In the genomic region with DNA sequence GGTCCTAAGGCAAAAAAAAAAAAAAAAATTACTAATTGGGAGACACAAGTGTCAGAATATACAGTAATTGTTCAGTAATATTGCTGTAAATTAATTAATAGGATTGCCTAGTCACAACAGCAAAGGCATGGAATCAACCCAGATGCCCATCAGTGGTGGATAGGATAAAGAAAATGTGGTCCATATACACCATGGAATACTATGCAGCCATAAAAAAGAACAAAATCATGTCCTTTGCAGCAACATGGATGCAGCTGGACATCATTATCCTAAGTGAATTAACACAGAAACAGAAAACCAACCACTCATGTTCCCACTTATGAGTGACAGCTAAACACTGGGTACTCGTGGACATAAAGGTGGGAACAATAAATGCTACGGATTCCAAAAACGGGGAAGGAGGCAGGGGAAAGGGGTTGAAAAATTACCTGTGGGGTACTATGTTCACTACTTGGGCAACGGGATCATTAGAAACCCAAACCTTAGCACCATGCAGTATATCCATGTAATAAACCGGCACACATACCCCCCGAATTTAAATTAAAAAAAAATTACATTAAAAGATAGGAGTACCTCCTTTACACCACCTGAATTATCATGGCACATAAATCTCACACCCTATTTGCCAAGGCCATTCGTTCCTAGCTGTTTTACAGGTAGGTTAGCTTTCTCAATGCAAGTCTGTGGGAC, we compare ENCODE assay signal across 8 cellular contexts. TPM values are rescaled to one million over a fixed set of nuclear protein-coding genes. Genes with fewer than 3 reads are reported as not detected.
DNase-seq lines count a peak whose midpoint lies in the region; ATAC-seq and TF ChIP-seq lines count a peak whose summit lies in the region.

No MANE protein-coding gene starts in this region.

- H3K4me1 ChIP-seq in right lobe of liver (peaks cover 0 to 14% (median 5%) of the 10 kb centered on the region in 4 donors), thymus (ENCODE audit: control insufficient read depth, insufficient read depth, low read length) (peaks cover 9% of the 10 kb centered on the region)

- H3K9me3 Mint-ChIP-seq in activated CD8-positive, alpha-beta memory T cell treated with anti-CD3 and anti-CD28 coated beads, Interleukin-2, amount 10 ng/mL, durations not matched to agents 7 days and 5 days (ENCODE audit: low read depth): no peaks in the 10 kb centered on the region
- no peaks in the 10 kb centered on the region for H3K9me3 Mint-ChIP-seq in activated naive CD8-positive, alpha-beta T cell treated with anti-CD3 and anti-CD28 coated beads for 36 hours

- H3K27me3 Mint-ChIP-seq in activated CD8-positive, alpha-beta memory T cell treated with anti-CD3 and anti-CD28 coated beads, Interleukin-2, amount 10 ng/mL, durations not matched to agents 7 days and 5 days: peaks cover 3% of the 10 kb centered on the region
- no peaks in the 10 kb centered on the region for H3K27me3 Mint-ChIP-seq in activated naive CD8-positive, alpha-beta T cell treated with anti-CD3 and anti-CD28 coated beads for 36 hours

- H3K27me3 ChIP-seq in right lobe of liver: no peaks in the 10 kb centered on the region
- H3K27me3 ChIP-seq in thymus (ENCODE audit: control insufficient read depth, insufficient read depth): peaks cover 4% of the 10 kb centered on the region

- intact Hi-C loops in right lobe of liver (cut with DNase I): no loop called here

- ATAC-seq in activated CD8-positive, alpha-beta memory T cell treated with anti-CD3 and anti-CD28 coated beads, Interleukin-2, amount 10 ng/mL, durations not matched to agents 7 days and 5 days: no peak
- ATAC-seq in right lobe of liver: no peak

- H3K36me3 ChIP-seq in right lobe of liver: no peaks in the 10 kb centered on the region
- no peaks in the 10 kb centered on the region for H3K36me3 ChIP-seq in thymus (ENCODE audit: control insufficient read depth, insufficient read depth)

- H3K9me3 ChIP-seq in right lobe of liver: no peaks in the 10 kb centered on the region
- no peaks in the 10 kb centered on the region for H3K9me3 ChIP-seq in thymus (ENCODE audit: control insufficient read depth)

- H3K4me1 Mint-ChIP-seq in activated CD8-positive, alpha-beta memory T cell treated with anti-CD3 and anti-CD28 coated beads, Interleukin-2, amount 10 ng/mL, durations not matched to agents 7 days and 5 days: peaks cover 22% of the 10 kb centered on the region
- peaks cover 29% of the 10 kb centered on the region for H3K4me1 Mint-ChIP-seq in activated naive CD8-positive, alpha-beta T cell treated with anti-CD3 and anti-CD28 coated beads for 36 hours

- TF ChIP-seq POLR2A in right lobe of liver (IDR thresholded peaks at IDR 0.05): no peak

- no peak for TF ChIP-seq CTCF in right lobe of liver (IDR thresholded peaks at IDR 0.05)

- peak overlapping the region; percentile 99 for H3K27ac Mint-ChIP-seq in activated CD8-positive, alpha-beta memory T cell treated with anti-CD3 and anti-CD28 coated beads, Interleukin-2, amount 10 ng/mL, durations not matched to agents 7 days and 5 days
- H3K27ac Mint-ChIP-seq in activated naive CD8-positive, alpha-beta T cell treated with anti-CD3 and anti-CD28 coated beads for 36 hours: peak overlapping the region; percentile 99

- peak overlapping the region; percentile 90 for H3K4me3 Mint-ChIP-seq in activated CD8-positive, alpha-beta memory T cell treated with anti-CD3 and anti-CD28 coated beads, Interleukin-2, amount 10 ng/mL, durations not matched to agents 7 days and 5 days
- H3K4me3 Mint-ChIP-seq in activated naive CD8-positive, alpha-beta T cell treated with anti-CD3 and anti-CD28 coated beads for 36 hours: peak overlapping the region; percentile 91

- H3K4me3 ChIP-seq in right lobe of liver (peak overlapping the region; percentile 79 to 97 (median 86)), thymus (ENCODE audit: low read length) (peak overlapping the region; percentile 98)

- CTCF ChIA-PET in activated CD8-positive, alpha-beta memory T cell treated with anti-CD3 and anti-CD28 coated beads, Interleukin-2, amount 10 ng/mL, durations not matched to agents 7 days and 5 days (lab: Charles Lee): interaction anchor here (0.8 to 4.9 kb wide), 14 partner anchors 8 to 629 kb away, joined by 3 to 36 read pairs (median 8); no protein-coding TSS in a partner anchor

- peaks cover 12% of the 10 kb centered on the region for H3K36me3 Mint-ChIP-seq in activated CD8-positive, alpha-beta memory T cell treated with anti-CD3 and anti-CD28 coated beads, Interleukin-2, amount 10 ng/mL, durations not matched to agents 7 days and 5 days
- H3K36me3 Mint-ChIP-seq in activated naive CD8-positive, alpha-beta T cell treated with anti-CD3 and anti-CD28 coated beads for 36 hours: peaks cover 16% of the 10 kb centered on the region

- H3K27ac ChIP-seq in right lobe of liver (peak overlapping the region; percentile 99), thymus (ENCODE audit: low read depth) (no peak overlapping the region)

- WGBS in right lobe of liver (ENCODE audit: insufficient coverage, low coverage, low lambda C conversion rate, missing lambda C conversion rate): 47% methylated on average over 7 of the region's 7 CpGs
- 66% methylated on average over 7 of the region's 7 CpGs for WGBS in thymus

- DNase-seq in activated CD8-positive, alpha-beta memory T cell treated with anti-CD3 and anti-CD28 coated beads, Interleukin-2, amount 10 ng/mL, durations not matched to agents 7 days and 5 days: no peak
- no peak for DNase-seq in activated CD8-positive, alpha-beta memory T cell treated with anti-CD3 and anti-CD28 coated beads for 24 hours
- DNase-seq in activated naive CD8-positive, alpha-beta T cell treated with anti-CD3 and anti-CD28 coated beads for 36 hours: no peak
- DNase-seq in right lobe of liver (no peak), CD1c-positive myeloid dendritic cell (ENCODE audit: extremely low spot score) (no peak), NCI-H2196 (lab: John Stamatoyannopoulos, UW; ENCODE audit: unreplicated experiment) (no peak), DMS53 (lab: John Stamatoyannopoulos, UW) (no peak)

RNA-seq across cellular contexts. Expression of a gene that starts 0.7 kb away (rescaled TPM):
- total RNA-seq in activated CD8-positive, alpha-beta memory T cell treated with anti-CD3 and anti-CD28 coated beads, Interleukin-2, amount 10 ng/mL, durations not matched to agents 7 days and 5 days: 10 to 100 TPM; 20.7 to 25.5 TPM
- total RNA-seq in activated naive CD8-positive, alpha-beta T cell treated with anti-CD3 and anti-CD28 coated beads for 36 hours: 10 to 100 TPM; 38.8 to 41.8 TPM
- total RNA-seq in right lobe of liver: 10 to 100 TPM in 2 of 6 experiments, 1 to 10 TPM in 4; 4.2 to 50.9 (median 7.9) TPM
- polyA plus RNA-seq in thymus: 123 TPM

RNA-seq across cellular contexts. Expression of a gene that starts 33.4 kb away (rescaled TPM):
- not detected for total RNA-seq in activated CD8-positive, alpha-beta memory T cell treated with anti-CD3 and anti-CD28 coated beads, Interleukin-2, amount 10 ng/mL, durations not matched to agents 7 days and 5 days
- total RNA-seq in activated naive CD8-positive, alpha-beta T cell treated with anti-CD3 and anti-CD28 coated beads for 36 hours: not detected
- total RNA-seq in right lobe of liver: not detected
- 0.68 TPM for polyA plus RNA-seq in thymus
